In the genomic region with DNA sequence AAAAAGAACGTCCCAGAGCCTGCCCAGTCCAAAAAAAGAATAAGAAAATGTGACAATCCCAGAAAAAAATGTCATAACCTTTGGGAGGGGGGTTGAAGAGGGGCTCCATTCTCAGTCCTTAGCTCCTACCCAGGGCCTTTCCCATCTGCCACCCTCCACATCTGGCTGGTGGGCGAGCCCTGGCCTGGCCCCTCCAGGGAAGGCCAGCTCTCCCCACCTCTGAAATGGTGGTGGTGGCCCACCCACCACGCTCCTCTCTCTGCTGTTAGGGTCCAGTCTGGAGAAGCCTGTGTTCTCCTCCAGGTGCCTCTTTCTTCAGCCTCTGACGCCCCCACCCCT, we compare ENCODE assay signal across 1 cellular context.
TF ChIP-seq lines count a peak whose summit lies in the region.

No MANE protein-coding gene starts in this region.

TF ChIP-seq in HepG2, 621 proteins besides CTCF, POLR2A, EP300 and RAD21 (continued from another document and continues in another):
- no peak for TF ChIP-seq NFKB2 (CRISPR knock-in tag; IDR thresholded peaks at IDR 0.05; ENCODE audit: borderline replicate concordance)
- TF ChIP-seq FOXK2 (IDR thresholded peaks at IDR 0.05) = no peak
- TF ChIP-seq AGO1 (IDR thresholded peaks at IDR 0.05; ENCODE audit: low read depth, low read length, poor library complexity, severe bottlenecking) = no peak
- TF ChIP-seq, protein P1, sequence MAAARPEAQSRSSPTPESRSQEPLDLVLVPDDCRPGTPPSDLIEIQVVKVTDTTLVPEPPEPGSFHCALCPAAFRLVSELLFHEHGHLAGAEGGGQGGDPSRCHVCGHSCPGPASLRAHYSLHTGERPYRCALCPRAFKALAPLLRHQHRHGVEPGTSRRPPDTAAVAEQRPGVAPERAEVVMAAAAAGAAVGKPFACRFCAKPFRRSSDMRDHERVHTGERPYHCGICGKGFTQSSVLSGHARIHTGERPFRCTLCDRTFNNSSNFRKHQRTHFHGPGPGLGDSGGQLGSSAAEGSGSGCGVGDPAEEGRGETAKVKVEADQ (CRISPR knock-in tag; IDR thresholded peaks at IDR 0.05; ENCODE audit: borderline replicate concordance) = no peak
- TF ChIP-seq NR1H2 (CRISPR knock-in tag; IDR thresholded peaks at IDR 0.05; ENCODE audit: borderline replicate concordance, low read depth) = no peak
- TF ChIP-seq POGZ (CRISPR knock-in tag; IDR thresholded peaks at IDR 0.05) = no peak
- no peak for TF ChIP-seq HNRNPH1 (optimal IDR thresholded peaks at IDR 0.05; ENCODE audit: low read depth, low read length)
- TF ChIP-seq, protein P2, sequence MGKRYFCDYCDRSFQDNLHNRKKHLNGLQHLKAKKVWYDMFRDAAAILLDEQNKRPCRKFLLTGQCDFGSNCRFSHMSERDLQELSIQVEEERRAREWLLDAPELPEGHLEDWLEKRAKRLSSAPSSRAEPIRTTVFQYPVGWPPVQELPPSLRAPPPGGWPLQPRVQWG (CRISPR knock-in tag; IDR thresholded peaks at IDR 0.05; ENCODE audit: borderline replicate concordance, low read depth) = no peak
- TF ChIP-seq, protein P3, sequence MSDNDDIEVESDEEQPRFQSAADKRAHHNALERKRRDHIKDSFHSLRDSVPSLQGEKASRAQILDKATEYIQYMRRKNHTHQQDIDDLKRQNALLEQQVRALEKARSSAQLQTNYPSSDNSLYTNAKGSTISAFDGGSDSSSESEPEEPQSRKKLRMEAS (IDR thresholded peaks at IDR 0.05) = no peak
- TF ChIP-seq, protein P4, sequence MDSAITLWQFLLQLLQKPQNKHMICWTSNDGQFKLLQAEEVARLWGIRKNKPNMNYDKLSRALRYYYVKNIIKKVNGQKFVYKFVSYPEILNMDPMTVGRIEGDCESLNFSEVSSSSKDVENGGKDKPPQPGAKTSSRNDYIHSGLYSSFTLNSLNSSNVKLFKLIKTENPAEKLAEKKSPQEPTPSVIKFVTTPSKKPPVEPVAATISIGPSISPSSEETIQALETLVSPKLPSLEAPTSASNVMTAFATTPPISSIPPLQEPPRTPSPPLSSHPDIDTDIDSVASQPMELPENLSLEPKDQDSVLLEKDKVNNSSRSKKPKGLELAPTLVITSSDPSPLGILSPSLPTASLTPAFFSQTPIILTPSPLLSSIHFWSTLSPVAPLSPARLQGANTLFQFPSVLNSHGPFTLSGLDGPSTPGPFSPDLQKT (CRISPR knock-in tag; IDR thresholded peaks at IDR 0.05; ENCODE audit: borderline replicate concordance) = no peak
- no peak for TF ChIP-seq ARNT2 (CRISPR knock-in tag; IDR thresholded peaks at IDR 0.05; ENCODE audit: low read depth)
- no peak for TF ChIP-seq JDP2 (CRISPR knock-in tag; IDR thresholded peaks at IDR 0.05; ENCODE audit: borderline replicate concordance)
- TF ChIP-seq, protein P5, sequence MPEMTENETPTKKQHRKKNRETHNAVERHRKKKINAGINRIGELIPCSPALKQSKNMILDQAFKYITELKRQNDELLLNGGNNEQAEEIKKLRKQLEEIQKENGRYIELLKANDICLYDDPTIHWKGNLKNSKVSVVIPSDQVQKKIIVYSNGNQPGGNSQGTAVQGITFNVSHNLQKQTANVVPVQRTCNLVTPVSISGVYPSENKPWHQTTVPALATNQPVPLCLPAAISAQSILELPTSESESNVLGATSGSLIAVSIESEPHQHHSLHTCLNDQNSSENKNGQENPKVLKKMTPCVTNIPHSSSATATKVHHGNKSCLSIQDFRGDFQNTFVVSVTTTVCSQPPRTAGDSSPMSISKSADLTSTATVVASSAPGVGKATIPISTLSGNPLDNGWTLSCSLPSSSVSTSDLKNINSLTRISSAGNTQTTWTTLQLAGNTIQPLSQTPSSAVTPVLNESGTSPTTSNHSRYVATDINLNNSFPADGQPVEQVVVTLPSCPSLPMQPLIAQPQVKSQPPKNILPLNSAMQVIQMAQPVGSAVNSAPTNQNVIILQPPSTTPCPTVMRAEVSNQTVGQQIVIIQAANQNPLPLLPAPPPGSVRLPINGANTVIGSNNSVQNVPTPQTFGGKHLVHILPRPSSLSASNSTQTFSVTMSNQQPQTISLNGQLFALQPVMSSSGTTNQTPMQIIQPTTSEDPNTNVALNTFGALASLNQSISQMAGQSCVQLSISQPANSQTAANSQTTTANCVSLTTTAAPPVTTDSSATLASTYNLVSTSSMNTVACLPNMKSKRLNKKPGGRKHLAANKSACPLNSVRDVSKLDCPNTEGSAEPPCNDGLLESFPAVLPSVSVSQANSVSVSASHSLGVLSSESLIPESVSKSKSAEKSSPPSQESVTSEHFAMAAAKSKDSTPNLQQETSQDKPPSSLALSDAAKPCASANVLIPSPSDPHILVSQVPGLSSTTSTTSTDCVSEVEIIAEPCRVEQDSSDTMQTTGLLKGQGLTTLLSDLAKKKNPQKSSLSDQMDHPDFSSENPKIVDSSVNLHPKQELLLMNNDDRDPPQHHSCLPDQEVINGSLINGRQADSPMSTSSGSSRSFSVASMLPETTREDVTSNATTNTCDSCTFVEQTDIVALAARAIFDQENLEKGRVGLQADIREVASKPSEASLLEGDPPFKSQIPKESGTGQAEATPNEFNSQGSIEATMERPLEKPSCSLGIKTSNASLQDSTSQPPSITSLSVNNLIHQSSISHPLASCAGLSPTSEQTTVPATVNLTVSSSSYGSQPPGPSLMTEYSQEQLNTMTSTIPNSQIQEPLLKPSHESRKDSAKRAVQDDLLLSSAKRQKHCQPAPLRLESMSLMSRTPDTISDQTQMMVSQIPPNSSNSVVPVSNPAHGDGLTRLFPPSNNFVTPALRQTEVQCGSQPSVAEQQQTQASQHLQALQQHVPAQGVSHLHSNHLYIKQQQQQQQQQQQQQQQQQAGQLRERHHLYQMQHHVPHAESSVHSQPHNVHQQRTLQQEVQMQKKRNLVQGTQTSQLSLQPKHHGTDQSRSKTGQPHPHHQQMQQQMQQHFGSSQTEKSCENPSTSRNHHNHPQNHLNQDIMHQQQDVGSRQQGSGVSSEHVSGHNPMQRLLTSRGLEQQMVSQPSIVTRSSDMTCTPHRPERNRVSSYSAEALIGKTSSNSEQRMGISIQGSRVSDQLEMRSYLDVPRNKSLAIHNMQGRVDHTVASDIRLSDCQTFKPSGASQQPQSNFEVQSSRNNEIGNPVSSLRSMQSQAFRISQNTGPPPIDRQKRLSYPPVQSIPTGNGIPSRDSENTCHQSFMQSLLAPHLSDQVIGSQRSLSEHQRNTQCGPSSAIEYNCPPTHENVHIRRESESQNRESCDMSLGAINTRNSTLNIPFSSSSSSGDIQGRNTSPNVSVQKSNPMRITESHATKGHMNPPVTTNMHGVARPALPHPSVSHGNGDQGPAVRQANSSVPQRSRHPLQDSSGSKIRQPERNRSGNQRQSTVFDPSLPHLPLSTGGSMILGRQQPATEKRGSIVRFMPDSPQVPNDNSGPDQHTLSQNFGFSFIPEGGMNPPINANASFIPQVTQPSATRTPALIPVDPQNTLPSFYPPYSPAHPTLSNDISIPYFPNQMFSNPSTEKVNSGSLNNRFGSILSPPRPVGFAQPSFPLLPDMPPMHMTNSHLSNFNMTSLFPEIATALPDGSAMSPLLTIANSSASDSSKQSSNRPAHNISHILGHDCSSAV (CRISPR knock-in tag; IDR thresholded peaks at IDR 0.05; ENCODE audit: borderline replicate concordance) = no peak
- TF ChIP-seq, protein P6, sequence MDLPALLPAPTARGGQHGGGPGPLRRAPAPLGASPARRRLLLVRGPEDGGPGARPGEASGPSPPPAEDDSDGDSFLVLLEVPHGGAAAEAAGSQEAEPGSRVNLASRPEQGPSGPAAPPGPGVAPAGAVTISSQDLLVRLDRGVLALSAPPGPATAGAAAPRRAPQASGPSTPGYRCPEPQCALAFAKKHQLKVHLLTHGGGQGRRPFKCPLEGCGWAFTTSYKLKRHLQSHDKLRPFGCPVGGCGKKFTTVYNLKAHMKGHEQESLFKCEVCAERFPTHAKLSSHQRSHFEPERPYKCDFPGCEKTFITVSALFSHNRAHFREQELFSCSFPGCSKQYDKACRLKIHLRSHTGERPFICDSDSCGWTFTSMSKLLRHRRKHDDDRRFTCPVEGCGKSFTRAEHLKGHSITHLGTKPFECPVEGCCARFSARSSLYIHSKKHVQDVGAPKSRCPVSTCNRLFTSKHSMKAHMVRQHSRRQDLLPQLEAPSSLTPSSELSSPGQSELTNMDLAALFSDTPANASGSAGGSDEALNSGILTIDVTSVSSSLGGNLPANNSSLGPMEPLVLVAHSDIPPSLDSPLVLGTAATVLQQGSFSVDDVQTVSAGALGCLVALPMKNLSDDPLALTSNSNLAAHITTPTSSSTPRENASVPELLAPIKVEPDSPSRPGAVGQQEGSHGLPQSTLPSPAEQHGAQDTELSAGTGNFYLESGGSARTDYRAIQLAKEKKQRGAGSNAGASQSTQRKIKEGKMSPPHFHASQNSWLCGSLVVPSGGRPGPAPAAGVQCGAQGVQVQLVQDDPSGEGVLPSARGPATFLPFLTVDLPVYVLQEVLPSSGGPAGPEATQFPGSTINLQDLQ (CRISPR knock-in tag; IDR thresholded peaks at IDR 0.05) = no peak
- no peak for TF ChIP-seq MTF1 (CRISPR knock-in tag; IDR thresholded peaks at IDR 0.05)
- no peak for TF ChIP-seq ZNF83 (CRISPR knock-in tag; IDR thresholded peaks at IDR 0.05; ENCODE audit: borderline replicate concordance)
- TF ChIP-seq, protein P7, sequence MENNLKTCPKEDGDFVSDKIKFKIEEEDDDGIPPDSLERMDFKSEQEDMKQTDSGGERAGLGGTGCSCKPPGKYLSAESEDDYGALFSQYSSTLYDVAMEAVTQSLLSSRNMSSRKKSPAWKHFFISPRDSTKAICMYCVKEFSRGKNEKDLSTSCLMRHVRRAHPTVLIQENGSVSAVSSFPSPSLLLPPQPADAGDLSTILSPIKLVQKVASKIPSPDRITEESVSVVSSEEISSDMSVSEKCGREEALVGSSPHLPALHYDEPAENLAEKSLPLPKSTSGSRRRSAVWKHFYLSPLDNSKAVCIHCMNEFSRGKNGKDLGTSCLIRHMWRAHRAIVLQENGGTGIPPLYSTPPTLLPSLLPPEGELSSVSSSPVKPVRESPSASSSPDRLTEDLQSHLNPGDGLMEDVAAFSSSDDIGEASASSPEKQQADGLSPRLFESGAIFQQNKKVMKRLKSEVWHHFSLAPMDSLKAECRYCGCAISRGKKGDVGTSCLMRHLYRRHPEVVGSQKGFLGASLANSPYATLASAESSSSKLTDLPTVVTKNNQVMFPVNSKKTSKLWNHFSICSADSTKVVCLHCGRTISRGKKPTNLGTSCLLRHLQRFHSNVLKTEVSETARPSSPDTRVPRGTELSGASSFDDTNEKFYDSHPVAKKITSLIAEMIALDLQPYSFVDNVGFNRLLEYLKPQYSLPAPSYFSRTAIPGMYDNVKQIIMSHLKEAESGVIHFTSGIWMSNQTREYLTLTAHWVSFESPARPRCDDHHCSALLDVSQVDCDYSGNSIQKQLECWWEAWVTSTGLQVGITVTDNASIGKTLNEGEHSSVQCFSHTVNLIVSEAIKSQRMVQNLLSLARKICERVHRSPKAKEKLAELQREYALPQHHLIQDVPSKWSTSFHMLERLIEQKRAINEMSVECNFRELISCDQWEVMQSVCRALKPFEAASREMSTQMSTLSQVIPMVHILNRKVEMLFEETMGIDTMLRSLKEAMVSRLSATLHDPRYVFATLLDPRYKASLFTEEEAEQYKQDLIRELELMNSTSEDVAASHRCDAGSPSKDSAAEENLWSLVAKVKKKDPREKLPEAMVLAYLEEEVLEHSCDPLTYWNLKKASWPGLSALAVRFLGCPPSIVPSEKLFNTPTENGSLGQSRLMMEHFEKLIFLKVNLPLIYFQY (CRISPR knock-in tag; IDR thresholded peaks at IDR 0.05; ENCODE audit: borderline replicate concordance) = no peak
- TF ChIP-seq, protein P8, sequence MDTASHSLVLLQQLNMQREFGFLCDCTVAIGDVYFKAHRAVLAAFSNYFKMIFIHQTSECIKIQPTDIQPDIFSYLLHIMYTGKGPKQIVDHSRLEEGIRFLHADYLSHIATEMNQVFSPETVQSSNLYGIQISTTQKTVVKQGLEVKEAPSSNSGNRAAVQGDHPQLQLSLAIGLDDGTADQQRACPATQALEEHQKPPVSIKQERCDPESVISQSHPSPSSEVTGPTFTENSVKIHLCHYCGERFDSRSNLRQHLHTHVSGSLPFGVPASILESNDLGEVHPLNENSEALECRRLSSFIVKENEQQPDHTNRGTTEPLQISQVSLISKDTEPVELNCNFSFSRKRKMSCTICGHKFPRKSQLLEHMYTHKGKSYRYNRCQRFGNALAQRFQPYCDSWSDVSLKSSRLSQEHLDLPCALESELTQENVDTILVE (CRISPR knock-in tag; IDR thresholded peaks at IDR 0.05) = no peak
- TF ChIP-seq PITX1 (CRISPR knock-in tag; IDR thresholded peaks at IDR 0.05) = no peak
- no peak for TF ChIP-seq KAT8 (CRISPR knock-in tag; IDR thresholded peaks at IDR 0.05)
- no peak for TF ChIP-seq ZNF329 (CRISPR knock-in tag; IDR thresholded peaks at IDR 0.05; ENCODE audit: low read depth)
- no peak for TF ChIP-seq ZNF337 (CRISPR knock-in tag; IDR thresholded peaks at IDR 0.05; ENCODE audit: borderline replicate concordance, low read depth)
- no peak for TF ChIP-seq PCBP1 (IDR thresholded peaks at IDR 0.05; ENCODE audit: borderline replicate concordance, low read depth, low read length)
- no peak for TF ChIP-seq ZFP82 (CRISPR knock-in tag; IDR thresholded peaks at IDR 0.05; ENCODE audit: borderline replicate concordance)
- TF ChIP-seq, protein P9, sequence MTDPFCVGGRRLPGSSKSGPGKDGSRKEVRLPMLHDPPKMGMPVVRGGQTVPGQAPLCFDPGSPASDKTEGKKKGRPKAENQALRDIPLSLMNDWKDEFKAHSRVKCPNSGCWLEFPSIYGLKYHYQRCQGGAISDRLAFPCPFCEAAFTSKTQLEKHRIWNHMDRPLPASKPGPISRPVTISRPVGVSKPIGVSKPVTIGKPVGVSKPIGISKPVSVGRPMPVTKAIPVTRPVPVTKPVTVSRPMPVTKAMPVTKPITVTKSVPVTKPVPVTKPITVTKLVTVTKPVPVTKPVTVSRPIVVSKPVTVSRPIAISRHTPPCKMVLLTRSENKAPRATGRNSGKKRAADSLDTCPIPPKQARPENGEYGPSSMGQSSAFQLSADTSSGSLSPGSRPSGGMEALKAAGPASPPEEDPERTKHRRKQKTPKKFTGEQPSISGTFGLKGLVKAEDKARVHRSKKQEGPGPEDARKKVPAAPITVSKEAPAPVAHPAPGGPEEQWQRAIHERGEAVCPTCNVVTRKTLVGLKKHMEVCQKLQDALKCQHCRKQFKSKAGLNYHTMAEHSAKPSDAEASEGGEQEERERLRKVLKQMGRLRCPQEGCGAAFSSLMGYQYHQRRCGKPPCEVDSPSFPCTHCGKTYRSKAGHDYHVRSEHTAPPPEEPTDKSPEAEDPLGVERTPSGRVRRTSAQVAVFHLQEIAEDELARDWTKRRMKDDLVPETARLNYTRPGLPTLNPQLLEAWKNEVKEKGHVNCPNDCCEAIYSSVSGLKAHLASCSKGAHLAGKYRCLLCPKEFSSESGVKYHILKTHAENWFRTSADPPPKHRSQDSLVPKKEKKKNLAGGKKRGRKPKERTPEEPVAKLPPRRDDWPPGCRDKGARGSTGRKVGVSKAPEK (CRISPR knock-in tag; IDR thresholded peaks at IDR 0.05; ENCODE audit: borderline replicate concordance) = no peak
- no peak for TF ChIP-seq ZNF724P (CRISPR knock-in tag; IDR thresholded peaks at IDR 0.05; ENCODE audit: borderline replicate concordance)
- TF ChIP-seq ZNF20 (CRISPR knock-in tag; IDR thresholded peaks at IDR 0.05) = 0 out of 2 replicates have a peak, but pooled peaks have one; percentile 43
- 0 out of 2 replicates have a peak, but pooled peaks have one; percentile 5 for TF ChIP-seq TBX2 (CRISPR knock-in tag; IDR thresholded peaks at IDR 0.05; ENCODE audit: borderline replicate concordance)
- TF ChIP-seq SP1 (IDR thresholded peaks at IDR 0.05) = no peak
- no peak for TF ChIP-seq SP1 (CRISPR knock-in tag; IDR thresholded peaks at IDR 0.05)
- TF ChIP-seq ZKSCAN8 (CRISPR knock-in tag; IDR thresholded peaks at IDR 0.05; ENCODE audit: borderline replicate concordance) = no peak
- TF ChIP-seq PHF21A (CRISPR knock-in tag; IDR thresholded peaks at IDR 0.05) = no peak
- no peak for TF ChIP-seq MYC (CRISPR knock-in tag; IDR thresholded peaks at IDR 0.05; ENCODE audit: borderline replicate concordance)
- no peak for TF ChIP-seq SYNCRIP (IDR thresholded peaks at IDR 0.05; ENCODE audit: insufficient read depth, low read depth, low read length)
- TF ChIP-seq ESRRA (CRISPR knock-in tag; IDR thresholded peaks at IDR 0.05; ENCODE audit: low read depth) = no peak
